In genomic region chr2:224101820-224102630, GRCh38 we compare ENCODE assay signal across 13 cellular contexts.
DNase-seq lines count a peak whose midpoint lies in the region; ATAC-seq, FAIRE-seq and TF ChIP-seq lines count a peak whose summit lies in the region.
"Had no signal": no experiment of that assay in that cellular context is flagged by ENCODE, and none has a peak within 500 bp of the region (broad histone marks: within the 10 kb centered on the region; RNA-seq: fewer than 3 reads in every experiment).

No MANE protein-coding gene starts in this region.

- no peaks in the 10 kb centered on the region for H3K4me1 ChIP-seq in breast epithelium
- peaks cover 14% of the 10 kb centered on the region for H3K4me1 ChIP-seq in astrocyte (ENCODE audit: insufficient read depth, low read length)
- H3K4me1 ChIP-seq in aorta (ENCODE audit: control insufficient read depth in 1 of 2, insufficient read depth in 2 of 2, low read length in 2 of 2) = no peaks in the 10 kb centered on the region

- H2AFZ ChIP-seq in astrocyte (ENCODE audit: low read depth, low read length) = no peak overlapping the region

- H3K36me3 Mint-ChIP-seq in MCF 10A (ENCODE audit: insufficient read depth, unreplicated experiment) = no peaks in the 10 kb centered on the region
- H3K36me3 Mint-ChIP-seq in astrocyte (ENCODE audit: low read depth, unreplicated experiment) = peaks cover 1% of the 10 kb centered on the region
- H3K36me3 Mint-ChIP-seq in activated CD4-positive, alpha-beta memory T cell treated with anti-CD3 and anti-CD28 coated beads, Interleukin-2, amount 10 ng/mL, durations not matched to agents 7 days and 5 days (ENCODE audit: low read depth) = no peaks in the 10 kb centered on the region
- H3K36me3 Mint-ChIP-seq: brain had no signal

- H3K9me3 Mint-ChIP-seq in MCF 10A (ENCODE audit: unreplicated experiment) = peaks cover 7% of the 10 kb centered on the region
- peaks cover 6% of the 10 kb centered on the region for H3K9me3 Mint-ChIP-seq in astrocyte (ENCODE audit: unreplicated experiment)
- H3K9me3 Mint-ChIP-seq in activated CD4-positive, alpha-beta memory T cell treated with anti-CD3 and anti-CD28 coated beads, Interleukin-2, amount 10 ng/mL, durations not matched to agents 7 days and 5 days = no peaks in the 10 kb centered on the region
- H3K9me3 Mint-ChIP-seq: activated B cell treated with CpG ODN at 0.5 μM for 24 hours had no signal

- H3K4me3 ChIP-seq in breast epithelium (no peak overlapping the region), astrocyte (ENCODE audit: insufficient read depth, low read depth, low read length) (no peak overlapping the region), aorta (ENCODE audit: low read length in 2 of 2) (no peak overlapping the region)
- H3K4me3 ChIP-seq: skin epidermis had no signal

- peak overlapping the region; percentile 30 for H3K4me2 ChIP-seq in astrocyte (ENCODE audit: low read length)

- H3K36me3 ChIP-seq in breast epithelium (no peaks in the 10 kb centered on the region), astrocyte (ENCODE audit: insufficient read depth, low read length) (no peaks in the 10 kb centered on the region), aorta (ENCODE audit: control insufficient read depth in 1 of 2, insufficient read depth in 2 of 2, low read length in 1 of 2) (no peaks in the 10 kb centered on the region)

- BruUV-seq in MCF 10A (replicated peaks; lab: Mats Ljungman, UMichigan) = no TSS peak

- no peaks in the 10 kb centered on the region for H3K79me2 ChIP-seq in astrocyte (ENCODE audit: insufficient read depth, low read length)

- H3K9ac ChIP-seq in astrocyte (ENCODE audit: low read length) = peak overlapping the region; percentile 2

- 63 to 65% methylated on average over 4 of the region's 4 CpGs for WGBS in aorta, 2 donors

- no peaks in the 10 kb centered on the region for H4K20me1 ChIP-seq in astrocyte (ENCODE audit: insufficient read depth, low read length)

- H3K4me3 Mint-ChIP-seq in MCF 10A (ENCODE audit: unreplicated experiment) = no peak overlapping the region
- H3K4me3 Mint-ChIP-seq in astrocyte (ENCODE audit: unreplicated experiment) = no peak overlapping the region
- no peak overlapping the region for H3K4me3 Mint-ChIP-seq in activated CD4-positive, alpha-beta memory T cell treated with anti-CD3 and anti-CD28 coated beads, Interleukin-2, amount 10 ng/mL, durations not matched to agents 7 days and 5 days
- H3K4me3 Mint-ChIP-seq: activated B cell treated with CpG ODN at 0.5 μM for 24 hours, brain had no signal

- TF ChIP-seq CTCF in MCF 10A (IDR thresholded peaks at IDR 0.05; ENCODE audit: unreplicated experiment) = no peak
- no peak for TF ChIP-seq CTCF in breast epithelium (IDR thresholded peaks at IDR 0.05)
- TF ChIP-seq CTCF in astrocyte (IDR thresholded peaks at IDR 0.05; ENCODE audit: insufficient read depth, low read depth, low read length) = no peak

- H3K27me3 Mint-ChIP-seq in MCF 10A (ENCODE audit: insufficient read depth, unreplicated experiment) (no peaks in the 10 kb centered on the region), astrocyte (ENCODE audit: low read depth, unreplicated experiment) (no peaks in the 10 kb centered on the region)
- peaks cover 3% of the 10 kb centered on the region for H3K27me3 Mint-ChIP-seq in activated CD4-positive, alpha-beta memory T cell treated with anti-CD3 and anti-CD28 coated beads, Interleukin-2, amount 10 ng/mL, durations not matched to agents 7 days and 5 days

- ATAC-seq in left ventricle myocardium superior (peak; percentile 85), aorta (ENCODE audit: low FRiP score) (peak; percentile 65)

- H3K9me3 ChIP-seq in breast epithelium = no peaks in the 10 kb centered on the region
- H3K9me3 ChIP-seq in astrocyte (ENCODE audit: insufficient read depth, low read depth, low read length) = no peaks in the 10 kb centered on the region
- no peaks in the 10 kb centered on the region for H3K9me3 ChIP-seq in aorta (ENCODE audit: control insufficient read depth, low read length)

- POLR2A ChIA-PET in MCF 10A (lab: Yijun Ruan, JAX) = interaction anchor here (1.3 to 2.1 kb wide), 2 partner anchors 16 to 119 kb away, joined by 3 to 10 read pairs; no protein-coding TSS in a partner anchor
- POLR2A ChIA-PET in activated CD4-positive, alpha-beta memory T cell treated with anti-CD3 and anti-CD28 coated beads, Interleukin-2, amount 10 ng/mL, durations not matched to agents 7 days and 5 days (lab: Charles Lee) = no interaction called here

- peak; percentile 97 for FAIRE-seq in astrocyte (lab: Jason Lieb, UNC)
- FAIRE-seq: GM12891 had no signal

- H3K27me3 ChIP-seq in breast epithelium (no peaks in the 10 kb centered on the region), astrocyte (ENCODE audit: insufficient read depth, low read length) (no peaks in the 10 kb centered on the region), aorta (ENCODE audit: control insufficient read depth in 1 of 2, insufficient read depth in 2 of 2, low read length in 1 of 2) (no peaks in the 10 kb centered on the region)

- DNase-seq in MCF 10A (ENCODE audit: unreplicated experiment) (peak; percentile 66), breast epithelium (ENCODE audit: low spot score in 2 of 2) (no peak), astrocyte (ENCODE audit: low read depth) (peak; percentile 98), left ventricle myocardium superior (no peak), aorta (no peak), LoVo (ENCODE audit: low spot score) (no peak)
- DNase-seq in activated T-cell treated with anti-CD3 and anti-CD28 coated beads, Interleukin-2, amount 50 U/mL, for 1 hour = no peak
- no peak for DNase-seq in activated CD4-positive, alpha-beta memory T cell treated with anti-CD3 and anti-CD28 coated beads, Interleukin-2, amount 10 ng/mL, durations not matched to agents 7 days and 5 days
- DNase-seq: activated B cell treated with CpG ODN at 0.5 μM for 24 hours, NCI-H446 treated with DMSO at 0.1 percent for 48 hours had no signal

- H3K27ac Mint-ChIP-seq in MCF 10A (ENCODE audit: low read depth, unreplicated experiment) (peak overlapping the region; percentile 53), astrocyte (ENCODE audit: unreplicated experiment) (peak overlapping the region; percentile 98)
- H3K27ac Mint-ChIP-seq in activated CD4-positive, alpha-beta memory T cell treated with anti-CD3 and anti-CD28 coated beads, Interleukin-2, amount 10 ng/mL, durations not matched to agents 7 days and 5 days = no peak overlapping the region
- H3K27ac Mint-ChIP-seq: activated B cell treated with CpG ODN at 0.5 μM for 24 hours had no signal

- intact Hi-C loops in MCF 10A (cut with micrococcal nuclease) = loop anchor here (1.0 to 2.0 kb wide), 2 partner anchors 41 to 64 kb away; no protein-coding TSS in a partner anchor
- intact Hi-C loops in breast epithelium (cut with DNase I; ENCODE audit: low total_unique reads) = no loop called here
- intact Hi-C loops in left ventricle myocardium superior (cut with micrococcal nuclease) = no loop called here
- intact Hi-C loops in aorta (cut with DNase I) = no loop called here

- TF ChIP-seq POLR2A in breast epithelium (IDR thresholded peaks at IDR 0.05) = no peak

- peaks cover 22% of the 10 kb centered on the region for H3K4me1 Mint-ChIP-seq in MCF 10A (ENCODE audit: insufficient read depth, unreplicated experiment)
- peaks cover 33% of the 10 kb centered on the region for H3K4me1 Mint-ChIP-seq in astrocyte (ENCODE audit: low read depth, unreplicated experiment)
- no peaks in the 10 kb centered on the region for H3K4me1 Mint-ChIP-seq in activated CD4-positive, alpha-beta memory T cell treated with anti-CD3 and anti-CD28 coated beads, Interleukin-2, amount 10 ng/mL, durations not matched to agents 7 days and 5 days
- H3K4me1 Mint-ChIP-seq: brain had no signal

- H3K27ac ChIP-seq in breast epithelium (peak overlapping the region in 1 of 2 donors; percentile 72), astrocyte (ENCODE audit: low read depth, low read length) (peak overlapping the region; percentile 73), aorta (ENCODE audit: low read depth in 1 of 2, low read length in 2 of 2) (no peak overlapping the region)

- CTCF ChIA-PET in MCF 10A (lab: Yijun Ruan, JAX) = interaction anchor here (0.7 to 1.8 kb wide), 6 partner anchors 13 to 182 kb away, joined by 3 to 5 read pairs (median 4); no protein-coding TSS in a partner anchor
- CTCF ChIA-PET in activated CD4-positive, alpha-beta memory T cell treated with anti-CD3 and anti-CD28 coated beads, Interleukin-2, amount 10 ng/mL, durations not matched to agents 7 days and 5 days (lab: Charles Lee) = no interaction called here

Comparison
In these comparisons a context has a peak if more than half of its experiments do, and no peak if none do; other contexts are left out.
1. DNase-seq: peak in MCF 10A (single experiment) and astrocyte (single experiment); none in breast epithelium (0 of 2), left ventricle myocardium superior (single experiment), aorta (0 of 2), LoVo (single experiment), activated T-cell treated with anti-CD3 and anti-CD28 coated beads, Interleukin-2, amount 50 U/mL, for 1 hour (single experiment) and activated CD4-positive, alpha-beta memory T cell treated with anti-CD3 and anti-CD28 coated beads, Interleukin-2, amount 10 ng/mL, durations not matched to agents 7 days and 5 days (single experiment).